ENCODE assay signal across 8 cellular contexts in the genomic region with DNA sequence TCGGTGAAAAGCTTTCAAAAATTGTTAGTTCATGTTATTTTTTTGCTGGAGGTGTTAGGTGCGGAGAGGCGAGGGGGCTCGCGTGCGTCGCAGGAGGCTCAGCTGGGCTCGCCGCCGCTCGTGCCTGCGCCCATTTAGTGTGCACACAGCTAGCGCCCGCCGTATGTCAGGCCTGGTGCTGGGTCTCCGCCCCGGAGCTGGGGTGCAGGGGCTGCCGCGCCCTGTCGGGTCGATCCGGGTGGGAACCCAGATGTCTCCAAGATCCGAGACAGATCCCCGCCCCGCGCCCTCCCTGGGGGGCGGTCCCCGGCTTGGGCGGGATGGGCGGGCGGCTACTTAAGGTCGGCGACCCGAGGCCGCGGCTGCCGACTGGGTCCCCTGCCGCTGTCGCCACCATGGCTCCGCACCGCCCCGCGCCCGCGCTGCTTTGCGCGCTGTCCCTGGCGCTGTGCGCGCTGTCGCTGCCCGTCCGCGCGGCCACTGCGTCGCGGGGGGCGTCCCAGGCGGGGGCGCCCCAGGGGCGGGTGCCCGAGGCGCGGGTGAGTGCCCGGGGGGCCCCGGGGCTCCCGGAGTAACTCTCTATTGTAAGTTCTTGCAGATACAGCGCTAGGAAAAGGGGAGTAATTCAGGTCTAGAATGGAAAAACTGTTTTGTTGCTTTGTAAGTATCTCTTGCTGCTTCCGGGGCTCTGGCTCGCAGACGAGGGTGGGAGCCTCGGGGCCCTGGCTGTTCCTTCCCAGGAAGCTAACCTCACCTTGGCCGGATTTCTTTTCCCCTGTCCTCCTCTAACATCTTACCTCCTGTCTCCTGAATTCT. TPM values are rescaled to one million over a fixed set of nuclear protein-coding genes. Genes with fewer than 3 reads are reported as not detected.
A peak's percentile ranks its signal among the peaks of the same experiment; 100 is the strongest.
DNase-seq lines count a peak whose midpoint lies in the region; ATAC-seq, FAIRE-seq and TF ChIP-seq lines count a peak whose summit lies in the region.

No MANE protein-coding gene starts in this region.

- no peak for FAIRE-seq in GM12891 (lab: Jason Lieb, UNC)

- H3K27me3 ChIP-seq in ascending aorta = no peaks in the 10 kb centered on the region
- H3K27me3 ChIP-seq in rectal smooth muscle tissue (ENCODE audit: control insufficient read depth, insufficient read depth, low read length) = no peaks in the 10 kb centered on the region
- no peaks in the 10 kb centered on the region for H3K27me3 ChIP-seq in HAP-1 (ENCODE audit: low read depth)

- TF ChIP-seq POLR2A in GM12891 (IDR thresholded peaks at IDR 0.05; ENCODE audit: low read depth, low read length) = no peak

- H3K9me3 ChIP-seq in ascending aorta (no peaks in the 10 kb centered on the region), HAP-1 (no peaks in the 10 kb centered on the region)

- peak overlapping the region; percentile 70 to 74 for H3K4me3 ChIP-seq in ascending aorta
- peak overlapping the region; percentile 36 for H3K4me3 ChIP-seq in iPS-11a (ENCODE audit: low read depth, low read length)
- peak overlapping the region; percentile 69 for H3K4me3 ChIP-seq in rectal smooth muscle tissue (ENCODE audit: low read length)
- no peak overlapping the region for H3K4me3 ChIP-seq in HAP-1

- ATAC-seq in HG03520 (IDR thresholded peaks at IDR 0.05; ENCODE audit: unreplicated experiment) (no peak), HG03280 (IDR thresholded peaks at IDR 0.05; ENCODE audit: unreplicated experiment) (no peak)

- TF ChIP-seq CTCF in ascending aorta (IDR thresholded peaks at IDR 0.05) = no peak

- intact Hi-C loops in ascending aorta (cut with DNase I) = loop anchor here (2.0 to 10.0 kb wide), 4 partner anchors 13 to 185 kb away; no protein-coding TSS in a partner anchor

- DNase-seq in GM12891 (ENCODE audit: insufficient read length, low spot score) = peak; percentile 68
- DNase-seq in NCI-H1105 (lab: John Stamatoyannopoulos, UW) = peak; percentile 17
- peak in 1 of 2 donors; percentile 88 for DNase-seq in ascending aorta (ENCODE audit: low spot score in 2 of 2)
- no peak for DNase-seq in HAP-1 (ENCODE audit: low spot score in 2 of 2)

- peak overlapping the region; percentile 92 to 99 for H3K27ac ChIP-seq in ascending aorta
- H3K27ac ChIP-seq in rectal smooth muscle tissue (ENCODE audit: low read depth, low read length) = peak overlapping the region; percentile 92

- H3K36me3 ChIP-seq in ascending aorta = peaks cover 27 to 48% of the 10 kb centered on the region in 2 donors
- peaks cover 30% of the 10 kb centered on the region for H3K36me3 ChIP-seq in rectal smooth muscle tissue (ENCODE audit: control insufficient read depth, insufficient read depth, low read length)
- H3K36me3 ChIP-seq in HAP-1 (replicated peaks) = no peaks in the 10 kb centered on the region

- peaks cover 51 to 82% of the 10 kb centered on the region in 2 donors for H3K4me1 ChIP-seq in ascending aorta
- H3K4me1 ChIP-seq in rectal smooth muscle tissue (ENCODE audit: control insufficient read depth, insufficient read depth, low read length) = peaks cover 57% of the 10 kb centered on the region
- no peaks in the 10 kb centered on the region; the same call in 1 of the 2 replicates for H3K4me1 ChIP-seq in HAP-1

- peak overlapping the region; percentile 58 for H3K9ac ChIP-seq in rectal smooth muscle tissue (ENCODE audit: low read length)

- in situ Hi-C loops in HAP-1 (cut with MboI; ENCODE audit: low sequenced_read_pairs) = no loop called here

TF ChIP-seq in GM12891, 5 proteins besides CTCF, POLR2A, EP300 and RAD21:
- TF ChIP-seq TAF1 (IDR thresholded peaks at IDR 0.05; ENCODE audit: low read depth, low read length) (no peak), PAX5 (IDR thresholded peaks at IDR 0.05; ENCODE audit: insufficient read depth, low read length, severe bottlenecking) (no peak), POU2F2 (IDR thresholded peaks at IDR 0.05; ENCODE audit: low read depth, low read length) (no peak), POLR2AphosphoS5 (IDR thresholded peaks at IDR 0.05; ENCODE audit: low read depth, low read length) (no peak), SPI1 (IDR thresholded peaks at IDR 0.05; ENCODE audit: low read depth, low read length) (no peak)

RNA-seq across cellular contexts. Expression of a gene that starts 31.7 kb away (rescaled TPM):
- 16.4 TPM for polyA plus RNA-seq in GM12891 (2012; ENCODE audit: low read depth, missing spikeins)
- 3,012 TPM for total RNA-seq in ascending aorta

Comparison
In these comparisons a context has a peak if more than half of its experiments do, and no peak if none do; other contexts are left out.
1. DNase-seq: peak in GM12891 (single experiment) and NCI-H1105 (single experiment); none in HAP-1 (0 of 2).